ENCODE assay signal across 8 cellular contexts in genomic region chr17:59839646-59840328, GRCh38. TPM values are rescaled to one million over a fixed set of nuclear protein-coding genes. Genes with fewer than 3 reads are reported as not detected.
DNase-seq lines count a peak whose midpoint lies in the region; ATAC-seq, FAIRE-seq and TF ChIP-seq lines count a peak whose summit lies in the region.

No MANE protein-coding gene starts in this region.

- no peaks in the 10 kb centered on the region for H3K27me3 ChIP-seq in RWPE2 (ENCODE audit: insufficient read depth, poor library complexity, severe bottlenecking)
- no peaks in the 10 kb centered on the region for H3K27me3 ChIP-seq in prostate gland (replicated peaks; ENCODE audit: insufficient read depth)

- peaks cover 42% of the 10 kb centered on the region for H3K36me3 ChIP-seq in RWPE2 (ENCODE audit: low read depth)
- H3K36me3 ChIP-seq in prostate gland = no peaks in the 10 kb centered on the region

- peak overlapping the region; percentile 68 for H3K4me3 ChIP-seq in RWPE2 (ENCODE audit: severe bottlenecking)
- peak overlapping the region; percentile 46 to 67 for H3K4me3 ChIP-seq in prostate gland

- intact Hi-C loops in prostate gland (cut with DNase I) (loop anchor here (5.0 kb wide), 2 partner anchors 87 to 507 kb away; partner anchors contain the start of gene YPEL2), posterior vena cava (cut with DNase I) (no loop called here)

- TF ChIP-seq POLR2A in GM12892 (IDR thresholded peaks at IDR 0.05; ENCODE audit: low read depth, low read length) (peak; percentile 51; the same call in 1 of the 2 replicates), erythroblast (IDR thresholded peaks at IDR 0.05; ENCODE audit: low read length) (peak; percentile 48), prostate gland (IDR thresholded peaks at IDR 0.05) (peak; percentile 28)

- DNase-seq in GM12892 (ENCODE audit: insufficient read length) (no peak), RWPE2 (ENCODE audit: low spot score) (no peak), erythroblast (lab: John Stamatoyannopoulos, UW) (no peak), prostate gland (ENCODE audit: low spot score) (no peak), COR-L47 (lab: John Stamatoyannopoulos, UW) (no peak), hypothalamus (lab: John Stamatoyannopoulos, UW) (no peak), posterior vena cava (ENCODE audit: low spot score) (no peak)

- no peaks in the 10 kb centered on the region for H3K9me3 ChIP-seq in RWPE2 (ENCODE audit: severe bottlenecking)
- no peaks in the 10 kb centered on the region for H3K9me3 ChIP-seq in prostate gland

- 10% methylated on average over 6 of the region's 6 CpGs for WGBS in prostate gland

- TF ChIP-seq CTCF in RWPE2 (IDR thresholded peaks at IDR 0.05; ENCODE audit: poor library complexity, severe bottlenecking) (no peak), prostate gland (IDR thresholded peaks at IDR 0.05) (peak in 1 of 4 experiments; percentile 8)

- no peak for ATAC-seq in RWPE2 (ENCODE audit: low read depth)
- ATAC-seq in GM19328 (IDR thresholded peaks at IDR 0.05; ENCODE audit: unreplicated experiment) = no peak

- no peak for FAIRE-seq in GM12892 (lab: Jason Lieb, UNC)

- H3K27ac ChIP-seq in RWPE2 (ENCODE audit: poor library complexity, severe bottlenecking) = peak overlapping the region; percentile 100
- peak overlapping the region; percentile 96 to 99 for H3K27ac ChIP-seq in prostate gland

- H3K4me1 ChIP-seq in RWPE2 (ENCODE audit: insufficient read depth, poor library complexity, severe bottlenecking) = peaks cover 19% of the 10 kb centered on the region
- H3K4me1 ChIP-seq in prostate gland (replicated peaks) = peaks cover 2% of the 10 kb centered on the region

RNA-seq across cellular contexts. Expression of gene TUBD1, which starts 53.0 kb away (rescaled TPM):
- 6.4 TPM for polyA plus RNA-seq in GM12892 (2012; ENCODE audit: missing spikeins)
- total RNA-seq in prostate gland (10 to 100 TPM; 13.3 to 22.5 TPM), posterior vena cava (1 to 10 TPM; 3.9 to 7.8 TPM)

RNA-seq across cellular contexts. Expression of gene RPS6KB1, which starts 53.1 kb away (rescaled TPM):
- polyA plus RNA-seq in GM12892 (2012; ENCODE audit: missing spikeins) = 16.1 TPM
- total RNA-seq in prostate gland (10 to 100 TPM; 28.2 to 38.1 TPM), posterior vena cava (10 to 100 TPM; 31.7 to 41.0 TPM)
